ENCODE assay signal across 8 cellular contexts in genomic region chr3:142725352-142725739, GRCh38. TPM values are rescaled to one million over a fixed set of nuclear protein-coding genes. Genes with fewer than 3 reads are reported as not detected.
DNase-seq lines count a peak whose midpoint lies in the region; ATAC-seq and TF ChIP-seq lines count a peak whose summit lies in the region.

No MANE protein-coding gene starts in this region.

- H3K27ac ChIP-seq in heart right ventricle (peak overlapping the region in 6 of 10 donors; percentile 83 to 99 (median 91)), brain microvascular endothelial cell (no peak overlapping the region), mesodermal cell (ENCODE audit: low read depth, low read length, severe bottlenecking) (peak overlapping the region; percentile 98), uterus (peak overlapping the region; percentile 91 to 97), thyroid gland (no peak overlapping the region)

- DNase-seq in heart right ventricle (no peak), left cardiac atrium (no peak), brain microvascular endothelial cell (no peak), uterus (no peak), thyroid gland (no peak)

- WGBS in heart right ventricle, 2 donors = 49 to 59% methylated on average over 5 of the region's 5 CpGs
- WGBS in mesodermal cell (ENCODE audit: insufficient coverage in 2 of 2), 2 experiments = 20 to 52% methylated on average over 1 to 4 of the region's 5 CpGs
- 61 to 65% methylated on average over 5 of the region's 5 CpGs for WGBS in thyroid gland, 2 donors

- H3K9me3 ChIP-seq in heart right ventricle (peaks cover 0 to 6% (median 0%) of the 10 kb centered on the region in 11 donors), mesodermal cell (ENCODE audit: control insufficient read depth, low read length) (no peaks in the 10 kb centered on the region), uterus (no peaks in the 10 kb centered on the region), thyroid gland (no peaks in the 10 kb centered on the region)

- intact Hi-C loops in heart right ventricle (cut with DNase I) = loop anchor here in 7 of 10 donors (5.0 to 10.0 kb wide), 5 partner anchors 131 to 269 kb away; partner anchors contain the start of genes ATR (in 2 of the 7) and PLS1 (in 2 of the 7)
- intact Hi-C loops in left cardiac atrium (cut with DNase I) = loop anchor here in 1 of 2 donors (10.0 kb wide), 1 partner anchor 141 kb away; no protein-coding TSS in a partner anchor
- intact Hi-C loops in uterus (cut with DNase I; ENCODE audit: low total_unique reads) = no loop called here
- intact Hi-C loops in thyroid gland (cut with DNase I) = loop anchor here (10.0 kb wide), 1 partner anchor 141 kb away; no protein-coding TSS in a partner anchor

- H3K36me3 ChIP-seq in heart right ventricle (peaks cover 0 to 14% (median 0%) of the 10 kb centered on the region in 9 donors), brain microvascular endothelial cell (replicated peaks) (no peaks in the 10 kb centered on the region), mesodermal cell (ENCODE audit: control insufficient read depth, insufficient read depth, low read length) (no peaks in the 10 kb centered on the region), uterus (no peaks in the 10 kb centered on the region), thyroid gland (no peaks in the 10 kb centered on the region)

- ATAC-seq in heart right ventricle = no peak
- ATAC-seq in left cardiac atrium = no peak
- no peak for ATAC-seq in GM19328 (IDR thresholded peaks at IDR 0.05; ENCODE audit: unreplicated experiment)
- ATAC-seq in HG03439 (IDR thresholded peaks at IDR 0.05; ENCODE audit: unreplicated experiment) = no peak

- H3K4me3 ChIP-seq in heart right ventricle (peak overlapping the region in 9 of 10 donors; percentile 77 to 94 (median 83)), brain microvascular endothelial cell (ENCODE audit: low read depth, low read length) (peak overlapping the region; percentile 83), mesodermal cell (ENCODE audit: extremely low read depth, insufficient read depth, low read length, poor library complexity, severe bottlenecking) (peak overlapping the region; percentile 73), uterus (peak overlapping the region; percentile 52 to 68), thyroid gland (replicated peaks in 1 of 3) (peak overlapping the region in 1 of 3 donors; percentile 78)

- H3K4me1 ChIP-seq in heart right ventricle = peaks cover 0 to 29% (median 15%) of the 10 kb centered on the region in 9 donors
- peaks cover 6% of the 10 kb centered on the region for H3K4me1 ChIP-seq in mesodermal cell (ENCODE audit: control insufficient read depth, insufficient read depth, low read length, poor library complexity, severe bottlenecking)
- peaks cover 0 to 5% of the 10 kb centered on the region in 2 donors for H3K4me1 ChIP-seq in uterus
- no peaks in the 10 kb centered on the region for H3K4me1 ChIP-seq in thyroid gland

- no peak for TF ChIP-seq CTCF in heart right ventricle (IDR thresholded peaks at IDR 0.05)
- no peak for TF ChIP-seq CTCF in brain microvascular endothelial cell (IDR thresholded peaks at IDR 0.05; ENCODE audit: low read depth, low read length, missing control alignments)
- no peak for TF ChIP-seq CTCF in uterus (IDR thresholded peaks at IDR 0.05)
- TF ChIP-seq CTCF in thyroid gland (IDR thresholded peaks at IDR 0.05) = no peak

- H3K27me3 ChIP-seq in heart right ventricle (peaks cover 0 to 24% (median 0%) of the 10 kb centered on the region in 7 donors), brain microvascular endothelial cell (replicated peaks) (no peaks in the 10 kb centered on the region), uterus (no peaks in the 10 kb centered on the region), thyroid gland (no peaks in the 10 kb centered on the region)

- TF ChIP-seq POLR2A in uterus (IDR thresholded peaks at IDR 0.05) = no peak
- TF ChIP-seq POLR2A in thyroid gland (IDR thresholded peaks at IDR 0.05) = no peak

- in situ Hi-C loops in brain microvascular endothelial cell (cut with HindIII; ENCODE audit: low pct_ligation_motif_present, low sequenced_read_pairs) = no loop called here

RNA-seq across cellular contexts. Expression of gene TRPC1, which starts 1.5 kb away (rescaled TPM):
- 10 to 100 TPM in 8 of 10 donors, 1 to 10 TPM in 2; 6.3 to 17.6 (median 11.8) TPM for total RNA-seq in heart right ventricle
- 10 to 100 TPM in 1 of 2 donors, 1 to 10 TPM in 1; 2.1 to 22.4 TPM for polyA plus RNA-seq in heart right ventricle
- 10 to 100 TPM; 12.2 to 18.6 TPM for total RNA-seq in left cardiac atrium
- polyA plus RNA-seq in mesodermal cell (2013, experiment 1 of 2) = 28.2 TPM
- 27.5 TPM for polyA plus RNA-seq in mesodermal cell (2013, experiment 2 of 2)
- total RNA-seq in uterus = 100 to 1,000 TPM in 1 of 4 donors, 10 to 100 TPM in 3; 20.5 to 120 (median 53.9) TPM
- total RNA-seq in thyroid gland = 10 to 100 TPM; 18.2 to 22.5 (median 20.4) TPM

Comparison
In these comparisons a context has a peak if more than half of its experiments do, and no peak if none do; other contexts are left out.
1. H3K27ac ChIP-seq: peak in heart right ventricle (6 of 10), mesodermal cell (single experiment) and uterus (2 of 2); none in brain microvascular endothelial cell (single experiment) and thyroid gland (0 of 3).